10 cellular contexts compared by ENCODE assay signal in the genomic region with DNA sequence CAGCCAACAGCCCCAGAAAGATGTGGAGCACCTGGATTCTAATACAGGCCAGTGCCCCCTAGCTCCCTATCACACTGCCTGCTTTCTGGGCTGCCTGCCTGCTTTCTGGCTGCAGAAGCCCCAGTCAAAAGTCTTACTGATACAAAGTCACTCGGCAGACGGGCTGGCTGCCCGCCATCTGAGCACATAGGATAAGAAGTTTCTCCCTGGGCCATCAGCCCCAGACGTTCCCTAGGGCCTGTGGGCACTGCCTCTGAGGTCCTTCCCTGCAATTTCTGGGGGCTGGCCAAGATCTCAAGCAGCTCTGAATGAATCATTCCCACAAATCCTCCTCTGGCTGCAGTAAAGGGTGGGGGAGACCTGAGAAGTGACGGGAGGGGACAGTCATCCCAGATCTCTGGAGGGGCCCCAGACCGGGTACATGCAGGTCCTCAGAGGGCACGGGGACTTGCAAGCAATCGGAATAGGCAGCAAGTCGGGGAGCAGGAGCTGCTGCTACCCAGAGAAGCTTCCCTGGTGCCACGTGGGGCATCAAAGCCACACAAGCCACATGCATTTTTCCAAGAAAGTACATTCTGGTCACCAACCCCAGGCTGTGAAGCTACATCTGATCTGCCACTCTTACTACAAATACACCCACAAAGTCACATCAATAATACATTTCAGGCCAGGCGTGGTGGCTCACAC. TPM values are rescaled to one million over a fixed set of nuclear protein-coding genes. Genes with fewer than 3 reads are reported as not detected.
A peak's percentile ranks its signal among the peaks of the same experiment; 100 is the strongest.
DNase-seq lines count a peak whose midpoint lies in the region; ATAC-seq, FAIRE-seq and TF ChIP-seq lines count a peak whose summit lies in the region.
"Had no signal": no experiment of that assay in that cellular context is flagged by ENCODE, and none has a peak within 500 bp of the region (broad histone marks: within the 10 kb centered on the region; RNA-seq: fewer than 3 reads in every experiment).

No MANE protein-coding gene starts in this region.

- DNase-seq in D341Med (ENCODE audit: low spot score) (peak; percentile 73), NCI-H69 (lab: John Stamatoyannopoulos, UW) (peak; percentile 21), H1 (ENCODE audit: low read depth in 1 of 2, low spot score in 2 of 2) (no peak), osteoblast (ENCODE audit: insufficient read length, low spot score, missing footprints) (peak; percentile 90), T-helper 9 cell (no peak), NCI-H146 treated with DMSO at 0.1 percent for 48 hours (lab: John Stamatoyannopoulos, UW; ENCODE audit: unreplicated experiment) (no peak)
- DNase-seq: stimulated activated naive CD4-positive, alpha-beta T cell treated with Interleukin-2 at 50 U/mL for 16 hours had no signal

- WGBS in H1 (ENCODE audit: extremely low coverage in 1 of 2, insufficient coverage in 1 of 2, insufficient read length in 1 of 2, insufficient replicate concordance in 2 of 2, low coverage in 1 of 2, low lambda C conversion rate in 2 of 2, missing lambda C conversion rate in 1 of 2), 2 experiments, result 83% methylated on average over 11 of the region's 11 CpGs; no CpG with 5 or more reads in 1 of the 2 experiments

- peaks cover 12% of the 10 kb centered on the region for H3K79me1 ChIP-seq in H1 (ENCODE audit: low read depth, low read length)

- POLR2A ChIA-PET in H1 (lab: Charles Lee; ENCODE audit: partially characterized antibody), result interaction anchor here (0.8 to 2.8 kb wide), 8 partner anchors 8 to 88 kb away, joined by 3 to 11 read pairs (median 4); no protein-coding TSS in a partner anchor

- H4K5ac ChIP-seq in H1 (ENCODE audit: insufficient read length, low read depth, low read length), result no peak overlapping the region

- no peak overlapping the region for H2BK5ac ChIP-seq in H1 (ENCODE audit: low read depth, low read length)

- H4K91ac ChIP-seq in H1 (replicated peaks; ENCODE audit: insufficient read length, low read length), result no peak overlapping the region

- TF ChIP-seq RAD21 in H1 (IDR thresholded peaks at IDR 0.05 in 1 of 2, conservative IDR thresholded peaks at IDR 0.05 in 1 of 2; ENCODE audit: low read depth in 2 of 2, low read length in 2 of 2), result peak in 1 of 2 experiments; percentile 17; a peak in 1 of 4 replicates

- H2AFZ ChIP-seq in H1 (ENCODE audit: low read length) (no peak overlapping the region), osteoblast (ENCODE audit: low read length) (no peak overlapping the region)

- H3K56ac ChIP-seq in H1 (replicated peaks; ENCODE audit: insufficient read length, low read depth, low read length), result no peak overlapping the region

- H3K79me2 ChIP-seq in H1 (ENCODE audit: control insufficient read depth in 1 of 2, insufficient read depth in 2 of 2, low read length in 2 of 2) (peaks cover 10 to 89% of the 10 kb centered on the region in 2 experiments; a peak in 3 of 4 replicates), osteoblast (ENCODE audit: insufficient read depth, low read length) (peaks cover 89% of the 10 kb centered on the region)

- H3K4me1 ChIP-seq in H1 (replicated peaks in 1 of 4; ENCODE audit: control insufficient read depth in 3 of 4, insufficient read depth in 4 of 4, low read length in 3 of 4), result peaks cover 5 to 29% (median 11%) of the 10 kb centered on the region in 4 experiments
- H3K4me1 ChIP-seq in osteoblast (ENCODE audit: insufficient read depth, low read length), result peaks cover 30% of the 10 kb centered on the region

- no peak overlapping the region for H2BK20ac ChIP-seq in H1 (ENCODE audit: low read length)

- H4K8ac ChIP-seq in H1 (ENCODE audit: extremely low read depth, insufficient read depth, low read length), result peak overlapping the region; percentile 47; the same call in 1 of the 2 replicates

- FAIRE-seq in H1 (lab: Jason Lieb, UNC), result no peak

- no peak overlapping the region for H2BK12ac ChIP-seq in H1 (ENCODE audit: low read depth, low read length)

- TF ChIP-seq POLR2A in H1 (IDR thresholded peaks at IDR 0.05; ENCODE audit: control extremely low read depth in 1 of 2, low read depth in 2 of 2, low read length in 2 of 2), result no peak

- H3K4me3 ChIP-seq in H1 (ENCODE audit: extremely low read depth in 1 of 4, insufficient read depth in 2 of 4, low read depth in 3 of 4, low read length in 4 of 4) (no peak overlapping the region), osteoblast (ENCODE audit: insufficient read depth, low read length) (peak overlapping the region; percentile 22)

- H3K23ac ChIP-seq in H1 (ENCODE audit: insufficient read length), result no peak overlapping the region

- H2BK120ac ChIP-seq in H1 (replicated peaks; ENCODE audit: low read depth, low read length), result no peak overlapping the region

- H4K20me1 ChIP-seq in H1 (replicated peaks in 1 of 2; ENCODE audit: control insufficient read depth in 1 of 2, insufficient read depth in 2 of 2, low read length in 2 of 2) (peaks cover 4 to 16% of the 10 kb centered on the region in 2 experiments), osteoblast (ENCODE audit: insufficient read depth, low read length) (peaks cover 61% of the 10 kb centered on the region)

- peak overlapping the region; percentile 42; the same call in 1 of the 2 replicates for H2AK5ac ChIP-seq in H1 (ENCODE audit: low read depth, low read length)

- peak in 1 of 3 experiments; percentile 1; a peak in 1 of 4 replicates for TF ChIP-seq CTCF in H1 (IDR thresholded peaks at IDR 0.05; ENCODE audit: control extremely low read depth in 1 of 3, insufficient read depth in 1 of 3, low read depth in 1 of 3, low read length in 3 of 3)
- peak; percentile 17 for TF ChIP-seq CTCF in osteoblast (IDR thresholded peaks at IDR 0.05; ENCODE audit: extremely low read depth, low read depth, low read length)

- H3K9ac ChIP-seq in H1 (replicated peaks in 1 of 4; ENCODE audit: extremely low read depth in 1 of 4, low read depth in 3 of 4, low read length in 3 of 4), result no peak overlapping the region

- H3K9me3 ChIP-seq in H1 (ENCODE audit: insufficient read depth in 2 of 2, low read depth in 1 of 2, low read length in 1 of 2), result no peaks in the 10 kb centered on the region
- H3K9me3 ChIP-seq in osteoblast (ENCODE audit: low read depth, low read length), result no peaks in the 10 kb centered on the region

- CTCF ChIA-PET in H1 (lab: Charles Lee; ENCODE audit: partially characterized antibody), result interaction anchor here (0.5 to 2.4 kb wide), 9 partner anchors 13 to 87 kb away, joined by 3 to 8 read pairs (median 4); no protein-coding TSS in a partner anchor

- no peak overlapping the region for H3K4me2 ChIP-seq in H1 (ENCODE audit: insufficient read depth in 1 of 2, low read depth in 2 of 2, low read length in 2 of 2)
- peak overlapping the region; percentile 57 for H3K4me2 ChIP-seq in osteoblast (ENCODE audit: insufficient read depth, low read length)

- no peak overlapping the region for H3K18ac ChIP-seq in H1 (ENCODE audit: extremely low read depth, low read length)

- H3K4ac ChIP-seq in H1 (replicated peaks; ENCODE audit: insufficient read length, low read depth, low read length), result no peak overlapping the region

- H3K36me3 ChIP-seq in H1 (ENCODE audit: control insufficient read depth in 2 of 4, insufficient read depth in 4 of 4, low read length in 3 of 4) (peaks cover 4 to 17% (median 5%) of the 10 kb centered on the region in 4 experiments; a peak in 6 of 8 replicates), osteoblast (ENCODE audit: insufficient read depth, low read length) (peaks cover 32% of the 10 kb centered on the region)

- no peak overlapping the region for H3K14ac ChIP-seq in H1 (ENCODE audit: insufficient read length)

- H3K27me3 ChIP-seq in H1 (replicated peaks in 1 of 4; ENCODE audit: control insufficient read depth in 3 of 4, extremely low read depth in 1 of 4, insufficient read depth in 3 of 4, low read length in 3 of 4), result no peaks in the 10 kb centered on the region
- no peaks in the 10 kb centered on the region for H3K27me3 ChIP-seq in osteoblast (ENCODE audit: insufficient read depth, low read length)

- H3K23me2 ChIP-seq in H1 (ENCODE audit: low read depth, low read length), result peaks cover 7% of the 10 kb centered on the region; the same call in 1 of the 2 replicates

- no peak for TF ChIP-seq EP300 in H1 (IDR thresholded peaks at IDR 0.05; ENCODE audit: borderline replicate concordance in 1 of 2, low read depth in 2 of 2, low read length in 2 of 2)

- H2BK15ac ChIP-seq in H1 (ENCODE audit: low read length), result no peak overlapping the region

- H3K27ac ChIP-seq in H1 (ENCODE audit: low read depth, low read length), result no peak overlapping the region
- peak overlapping the region; percentile 29 for H3K27ac ChIP-seq in osteoblast (ENCODE audit: low read depth, low read length)

- ATAC-seq in HG03175 (IDR thresholded peaks at IDR 0.05; ENCODE audit: unreplicated experiment) (no peak), GM19395 (IDR thresholded peaks at IDR 0.05; ENCODE audit: unreplicated experiment) (no peak)

RNA-seq across cellular contexts. Expression of a gene that starts 4.7 kb away (rescaled TPM):
- 58.8 and 62.1 TPM in 2 replicates for total RNA-seq in H1 (2021; fragmentation: NEBNext Ultra II Directional; extraction: Animal tissue kit (Norgen Biotek cat#: 25700))
- 143 and 162 TPM in 2 replicates for polyA plus RNA-seq in H1 (2011; rRNA removed)
- polyA plus RNA-seq in H1 (2011; cell fraction: cytosol; rRNA removed), result 134 TPM
- polyA plus RNA-seq in H1 (2011; cell fraction: nucleus; rRNA removed), result 139 TPM
- polyA plus RNA-seq in H1 (2012, experiment 1 of 2), result 52.5 to 56.1 TPM (median 54.1 TPM) in 4 replicates
- polyA plus RNA-seq in H1 (2012, experiment 2 of 2), result 69.0 TPM
- polyA plus RNA-seq in H1 (2013, experiment 1 of 2), result 93.0 TPM
- polyA plus RNA-seq in H1 (2013, experiment 2 of 2), result 95.7 TPM
- 80.0 and 85.9 TPM in 2 replicates for polyA minus RNA-seq in H1 (2011; rRNA and poly(A)+ RNA removed)
- 59.8 TPM for polyA minus RNA-seq in H1 (2011; cell fraction: cytosol; rRNA and poly(A)+ RNA removed)
- 63.8 TPM for polyA minus RNA-seq in H1 (2011; cell fraction: nucleus; rRNA and poly(A)+ RNA removed)
- 98.4 and 100 TPM in 2 replicates for total RNA-seq in osteoblast

RNA-seq across cellular contexts. Expression of a gene that starts 32.6 kb away (rescaled TPM):
- total RNA-seq in H1 (2021; fragmentation: NEBNext Ultra II Directional; extraction: Animal tissue kit (Norgen Biotek cat#: 25700)), result 1.7 and 4.2 TPM in 2 replicates
- polyA plus RNA-seq in H1 (2011; rRNA removed), result 6.0 and 7.2 TPM in 2 replicates
- 7.5 TPM for polyA plus RNA-seq in H1 (2011; cell fraction: cytosol; rRNA removed)
- polyA plus RNA-seq in H1 (2011; cell fraction: nucleus; rRNA removed), result 5.0 TPM
- polyA plus RNA-seq in H1 (2012, experiment 1 of 2), result 2.7 to 5.7 TPM (median 5.2 TPM) in 4 replicates
- 3.9 TPM for polyA plus RNA-seq in H1 (2012, experiment 2 of 2)
- 7.7 TPM for polyA plus RNA-seq in H1 (2013, experiment 1 of 2)
- 7.4 TPM for polyA plus RNA-seq in H1 (2013, experiment 2 of 2)
- 1.7 and 4.1 TPM in 2 replicates for polyA minus RNA-seq in H1 (2011; rRNA and poly(A)+ RNA removed)
- 2.9 TPM for polyA minus RNA-seq in H1 (2011; cell fraction: cytosol; rRNA and poly(A)+ RNA removed)
- 1.3 TPM for polyA minus RNA-seq in H1 (2011; cell fraction: nucleus; rRNA and poly(A)+ RNA removed)
- not detected in 2 replicates for total RNA-seq in osteoblast
- total RNA-seq: T-helper 1 cell treated with Interleukin-12 subunit alpha and Interleukin-12 subunit beta and Interleukin-4 antibody, amounts not matched to agents 30 ng/mL and 1 ng/mL, for 36 hours had no signal

RNA-seq across cellular contexts. Expression of a gene that starts 36.5 kb away (rescaled TPM):
- total RNA-seq in H1 (2021; fragmentation: NEBNext Ultra II Directional; extraction: Animal tissue kit (Norgen Biotek cat#: 25700)), result 0.67 and 1.5 TPM in 2 replicates
- polyA plus RNA-seq in H1 (2011; rRNA removed), result 2.2 and 3.1 TPM in 2 replicates
- polyA plus RNA-seq in H1 (2011; cell fraction: cytosol; rRNA removed), result 2.0 TPM
- 1.4 TPM for polyA plus RNA-seq in H1 (2011; cell fraction: nucleus; rRNA removed)
- polyA plus RNA-seq in H1 (2012, experiment 1 of 2), result 0.84 to 2.4 TPM (median 1.9 TPM) in 4 replicates
- 1.5 TPM for polyA plus RNA-seq in H1 (2012, experiment 2 of 2)
- 1.7 TPM for polyA plus RNA-seq in H1 (2013, experiment 1 of 2)
- polyA plus RNA-seq in H1 (2013, experiment 2 of 2), result 2.0 TPM
- 0.56 and 0.69 TPM in 2 replicates for polyA minus RNA-seq in H1 (2011; rRNA and poly(A)+ RNA removed)
- polyA minus RNA-seq in H1 (2011; cell fraction: cytosol; rRNA and poly(A)+ RNA removed), result not detected
- polyA minus RNA-seq in H1 (2011; cell fraction: nucleus; rRNA and poly(A)+ RNA removed), result not detected
- total RNA-seq in osteoblast, result not detected in 2 replicates

Comparison
In these comparisons a context has a peak if more than half of its experiments do, and no peak if none do; other contexts are left out.
1. DNase-seq: peak in D341Med (single experiment), NCI-H69 (single experiment) and osteoblast (single experiment); none in H1 (0 of 2), T-helper 9 cell (single experiment) and NCI-H146 treated with DMSO at 0.1 percent for 48 hours (single experiment).